ENCODE assay signal across 1 cellular context in genomic region chr12:684416-684815, GRCh38.
TF ChIP-seq lines count a peak whose summit lies in the region.

No MANE protein-coding gene starts in this region.

TF ChIP-seq in K562, 482 proteins besides CTCF, POLR2A, EP300 and RAD21 (continued from another document):
- TF ChIP-seq VEZF1 (CRISPR knock-in tag; IDR thresholded peaks at IDR 0.05) (no peak), ZNF408 (CRISPR knock-in tag; IDR thresholded peaks at IDR 0.05; ENCODE audit: low read depth) (no peak), MAFF (IDR thresholded peaks at IDR 0.05; ENCODE audit: low read length) (no peak), NELFE (IDR thresholded peaks at IDR 0.05; ENCODE audit: insufficient read depth, insufficient read length) (peak; percentile 24)
TF ChIP-seq in K562: peak in this region for 1.
